In the genomic region with DNA sequence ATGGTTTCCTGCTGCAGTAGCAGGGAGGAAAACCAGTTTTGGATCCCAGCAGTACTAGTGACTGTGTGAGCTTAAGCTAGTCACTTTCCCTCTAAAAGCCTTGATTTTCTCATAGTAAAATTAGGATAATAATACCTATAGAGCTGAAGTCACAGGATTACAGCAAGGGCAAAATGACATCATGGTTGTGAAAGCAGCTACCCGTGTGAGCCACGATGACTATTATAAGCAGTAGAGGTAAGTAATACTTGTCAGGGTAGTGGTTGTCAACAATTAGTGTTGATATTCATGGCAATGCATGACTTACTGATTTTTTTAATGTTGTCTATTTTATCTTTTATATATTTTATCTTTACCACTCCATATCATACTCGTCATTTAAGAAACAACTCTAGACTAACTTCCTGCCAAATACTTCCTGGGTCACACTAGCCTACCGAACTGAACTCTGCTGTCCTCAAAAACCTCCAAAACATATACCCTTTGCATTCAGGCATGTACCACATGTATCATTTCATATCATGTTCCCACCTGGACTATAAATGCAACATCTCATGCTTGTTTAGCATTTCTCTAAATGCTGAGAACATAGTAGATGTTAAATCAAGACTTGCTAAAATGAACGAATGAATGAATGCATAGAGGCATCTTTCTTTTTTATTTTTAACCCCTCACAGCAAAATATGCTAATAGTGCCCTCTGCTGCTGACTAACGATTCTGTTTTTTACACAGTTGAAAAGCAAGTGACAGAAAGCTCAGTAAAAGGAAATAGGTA, we compare ENCODE assay signal across 9 cellular contexts.
DNase-seq lines count a peak whose midpoint lies in the region; ATAC-seq and TF ChIP-seq lines count a peak whose summit lies in the region.
"Had no signal": no experiment of that assay in that cellular context is flagged by ENCODE, and none has a peak within 500 bp of the region (broad histone marks: within the 10 kb centered on the region; RNA-seq: fewer than 3 reads in every experiment).

No MANE protein-coding gene starts in this region.

- H3K27ac ChIP-seq in hepatocyte = no peak overlapping the region
- H3K27ac ChIP-seq: BLaER1 treated with 17β-estradiol and CSF1 and Interleukin-3, amounts not matched to agents 10 nM and 100 nM had no signal

- no peaks in the 10 kb centered on the region for H3K36me3 ChIP-seq in hepatocyte (replicated peaks; ENCODE audit: insufficient read depth, low read depth)
- H3K36me3 ChIP-seq: BLaER1 treated with 17β-estradiol and CSF1 and Interleukin-3, amounts not matched to agents 10 nM and 100 nM had no signal

- 53% methylated on average over 6 of the region's 6 CpGs for WGBS in hepatocyte (ENCODE audit: low lambda C conversion rate, missing lambda C conversion rate)

- H2AFZ ChIP-seq in hepatocyte = no peak overlapping the region

- peaks cover 9% of the 10 kb centered on the region for H3K4me1 ChIP-seq in hepatocyte (ENCODE audit: insufficient read depth)

- ATAC-seq in HG02943 (IDR thresholded peaks at IDR 0.05; ENCODE audit: low read depth, unreplicated experiment) (peak; percentile 68), HG03095 (IDR thresholded peaks at IDR 0.05; ENCODE audit: unreplicated experiment) (no peak)

- H3K9me2 ChIP-seq in hepatocyte (replicated peaks; ENCODE audit: insufficient read depth) = no peaks in the 10 kb centered on the region

- peak; percentile 12 to 73 (median 48) for DNase-seq in NCI-H1417 (lab: John Stamatoyannopoulos, UW)
- no peak for DNase-seq in NCI-H1417 treated with DMSO at 0.1 percent for 48 hours (lab: John Stamatoyannopoulos, UW)
- DNase-seq in SK-N-DZ (ENCODE audit: low spot score) = peak; percentile 42
- peak; percentile 34 for DNase-seq in hepatocyte (ENCODE audit: low spot score)
- DNase-seq in activated effector memory CD4-positive, alpha-beta T cell treated with anti-CD3 and anti-CD28 coated beads, Interleukin-2, amount 50 U/mL, for 16 hours = no peak
- no peak for DNase-seq in T-helper 9 cell

- H3K79me2 ChIP-seq in hepatocyte = no peaks in the 10 kb centered on the region

- H3K4me2 ChIP-seq in hepatocyte = no peak overlapping the region
- H3K4me2 ChIP-seq: BLaER1 treated with 17β-estradiol and CSF1 and Interleukin-3, amounts not matched to agents 10 nM and 100 nM had no signal

- no peak overlapping the region for H3K4me3 ChIP-seq in hepatocyte
- H3K4me3 ChIP-seq: BLaER1 treated with 17β-estradiol and CSF1 and Interleukin-3, amounts not matched to agents 10 nM and 100 nM had no signal

- peak; percentile 77 for TF ChIP-seq CTCF in hepatocyte (IDR thresholded peaks at IDR 0.05; ENCODE audit: poor library complexity)

- H3K9me3 ChIP-seq in hepatocyte (ENCODE audit: low read depth) = no peaks in the 10 kb centered on the region
- H3K9me3 ChIP-seq: BLaER1 treated with 17β-estradiol and CSF1 and Interleukin-3, amounts not matched to agents 10 nM and 100 nM had no signal

- no peaks in the 10 kb centered on the region for H4K20me1 ChIP-seq in hepatocyte (ENCODE audit: insufficient read depth, poor library complexity, severe bottlenecking)
- H4K20me1 ChIP-seq: BLaER1 treated with 17β-estradiol and CSF1 and Interleukin-3, amounts not matched to agents 10 nM and 100 nM had no signal

- no peaks in the 10 kb centered on the region for H3K27me3 ChIP-seq in hepatocyte
- H3K27me3 ChIP-seq: BLaER1 treated with 17β-estradiol and CSF1 and Interleukin-3, amounts not matched to agents 10 nM and 100 nM had no signal

Comparison
In these comparisons a context has a peak if more than half of its experiments do, and no peak if none do; other contexts are left out.
1. DNase-seq: peak in NCI-H1417 (3 of 3), SK-N-DZ (single experiment) and hepatocyte (single experiment); none in NCI-H1417 treated with DMSO at 0.1 percent for 48 hours (single experiment), activated effector memory CD4-positive, alpha-beta T cell treated with anti-CD3 and anti-CD28 coated beads, Interleukin-2, amount 50 U/mL, for 16 hours (single experiment) and T-helper 9 cell (single experiment).